In genomic region chr13:35818577-35819165, GRCh38 we compare ENCODE assay signal across 1 cellular context.
TF ChIP-seq lines count a peak whose summit lies in the region.

No MANE protein-coding gene starts in this region.

TF ChIP-seq in GM23338, 12 proteins besides CTCF, POLR2A, EP300 and RAD21 (continued from another document):
- TF ChIP-seq REST (IDR thresholded peaks at IDR 0.05; ENCODE audit: unreplicated experiment) (no peak), NANOG (IDR thresholded peaks at IDR 0.05; ENCODE audit: borderline replicate concordance) (no peak), EZH2phosphoT487 (IDR thresholded peaks at IDR 0.05; ENCODE audit: unreplicated experiment) (no peak), EZH2 (IDR thresholded peaks at IDR 0.05; ENCODE audit: low read depth, unreplicated experiment) (no peak)
TF ChIP-seq in GM23338: peak in this region for 0.
